31 cellular contexts compared by ENCODE assay signal in genomic region chrX:22126311-22126710, GRCh38.
DNase-seq lines count a peak whose midpoint lies in the region; TF ChIP-seq lines count a peak whose summit lies in the region.
"Had no signal": no experiment of that assay in that cellular context is flagged by ENCODE, and none has a peak within 500 bp of the region (broad histone marks: within the 10 kb centered on the region; RNA-seq: fewer than 3 reads in every experiment).

No MANE protein-coding gene starts in this region.

- H4K8ac ChIP-seq in trophoblast cell (ENCODE audit: low read depth, low read length): no peak overlapping the region

- no peak overlapping the region for H4K12ac ChIP-seq in trophoblast cell (ENCODE audit: low read depth, low read length)

- H3K36me3 ChIP-seq in trophoblast cell (ENCODE audit: control insufficient read depth in 1 of 2, insufficient read depth in 2 of 2, low read length in 2 of 2): no peaks in the 10 kb centered on the region
- no peaks in the 10 kb centered on the region for H3K36me3 ChIP-seq in CD4-positive, alpha-beta memory T cell (ENCODE audit: insufficient read depth, low read length)
- H3K36me3 ChIP-seq: left ventricle myocardium inferior, neutrophil, spleen, thoracic aorta, vagina had no signal

- peaks cover 0 to 1% of the 10 kb centered on the region in 2 donors for H3K27me3 Mint-ChIP-seq in CD4-positive, alpha-beta memory T cell
- H3K27me3 Mint-ChIP-seq: stimulated activated naive CD8-positive, alpha-beta T cell treated with anti-CD3 and anti-CD28 coated beads, Interleukin-15, amount 100 ng/mL, for 72 hours had no signal

- H3K4ac ChIP-seq in trophoblast cell (ENCODE audit: low read depth, low read length): no peak overlapping the region

- H3K4me3 Mint-ChIP-seq in CD4-positive, alpha-beta memory T cell: no peak overlapping the region
- H3K4me3 Mint-ChIP-seq: activated T-cell treated with anti-CD3 and anti-CD28 coated beads, Interleukin-2, amount 50 U/mL, for 72 hours; naive B cell; stimulated activated naive CD8-positive, alpha-beta T cell treated with anti-CD3 and anti-CD28 coated beads, Interleukin-15, amount 100 ng/mL, for 72 hours; T-helper 1 cell treated with Interleukin-12 subunit alpha and Interleukin-12 subunit beta and Interleukin-4 antibody, amounts not matched to agents 30 μg/mL and 1 μg/mL, for 36 hours had no signal

- no peak overlapping the region for H2BK12ac ChIP-seq in trophoblast cell (ENCODE audit: low read length)

- no peak overlapping the region for H3K27ac Mint-ChIP-seq in CD4-positive, alpha-beta memory T cell
- H3K27ac Mint-ChIP-seq: activated T-cell treated with anti-CD3 and anti-CD28 coated beads, Interleukin-2, amount 50 U/mL, for 72 hours; stimulated activated naive CD8-positive, alpha-beta T cell treated with anti-CD3 and anti-CD28 coated beads, Interleukin-15, amount 100 ng/mL, for 72 hours; T-helper 1 cell treated with Interleukin-12 subunit alpha and Interleukin-12 subunit beta and Interleukin-4 antibody, amounts not matched to agents 30 μg/mL and 1 μg/mL, for 36 hours had no signal

- TF ChIP-seq CTCF in choroid plexus epithelial cell (conservative IDR thresholded peaks at IDR 0.05; ENCODE audit: low read depth, low read length): no peak

- no peaks in the 10 kb centered on the region for H3K79me2 ChIP-seq in trophoblast cell (ENCODE audit: control insufficient read depth, insufficient read depth, low read length, poor library complexity)

- POLR2A ChIA-PET in CD4-positive, alpha-beta memory T cell (lab: Charles Lee; ENCODE audit: partially characterized antibody): no interaction called here

- H3K4me1 Mint-ChIP-seq in CD4-positive, alpha-beta memory T cell: peaks cover 0 to 1% (median 0%) of the 10 kb centered on the region in 4 donors
- H3K4me1 Mint-ChIP-seq: naive B cell; stimulated activated naive CD8-positive, alpha-beta T cell treated with anti-CD3 and anti-CD28 coated beads, Interleukin-15, amount 100 ng/mL, for 72 hours had no signal

- H3K4me1 ChIP-seq in trophoblast cell (ENCODE audit: control insufficient read depth in 1 of 2, insufficient read depth in 2 of 2, low read length in 2 of 2): peaks cover 0 to 11% of the 10 kb centered on the region in 2 experiments
- H3K4me1 ChIP-seq in CD4-positive, alpha-beta memory T cell (ENCODE audit: insufficient read depth, low read length): no peaks in the 10 kb centered on the region
- H3K4me1 ChIP-seq: body of pancreas, left ventricle myocardium inferior, spleen, vagina had no signal

- CTCF ChIA-PET in CD4-positive, alpha-beta memory T cell (lab: Charles Lee; ENCODE audit: partially characterized antibody): interaction anchor here (1.6 kb wide), 1 partner anchor 9 kb away, joined by 4 read pairs; no protein-coding TSS in a partner anchor

- no peaks in the 10 kb centered on the region for H3K27me3 ChIP-seq in trophoblast cell (ENCODE audit: insufficient read depth, low read length)
- no peaks in the 10 kb centered on the region for H3K27me3 ChIP-seq in CD4-positive, alpha-beta memory T cell (ENCODE audit: insufficient read depth, low read length)
- H3K27me3 ChIP-seq: body of pancreas, MG63, neutrophil, vagina had no signal

- H3K79me1 ChIP-seq in trophoblast cell (ENCODE audit: low read length): peaks cover 3% of the 10 kb centered on the region

- no peak overlapping the region for H3K27ac ChIP-seq in trophoblast cell (ENCODE audit: low read depth, low read length)
- no peak overlapping the region for H3K27ac ChIP-seq in CD4-positive, alpha-beta memory T cell (ENCODE audit: low read depth, low read length)
- H3K27ac ChIP-seq: body of pancreas, C4-2B, left ventricle myocardium inferior, neutrophil, spleen, thoracic aorta, vagina had no signal

- no peak overlapping the region for H2AK5ac ChIP-seq in trophoblast cell (ENCODE audit: low read length)

- H3K36me3 Mint-ChIP-seq in CD4-positive, alpha-beta memory T cell: no peaks in the 10 kb centered on the region
- H3K36me3 Mint-ChIP-seq: naive B cell had no signal

- H3K14ac ChIP-seq in trophoblast cell (ENCODE audit: low read length): no peak overlapping the region

- H2BK120ac ChIP-seq in trophoblast cell (ENCODE audit: insufficient read depth, low read length, poor library complexity): no peak overlapping the region

- H3K9me3 Mint-ChIP-seq in CD4-positive, alpha-beta memory T cell: peaks cover 0 to 4% (median 0%) of the 10 kb centered on the region in 8 donors
- H3K9me3 Mint-ChIP-seq: activated T-cell treated with anti-CD3 and anti-CD28 coated beads, Interleukin-2, amount 50 U/mL, for 72 hours; naive B cell; stimulated activated naive CD8-positive, alpha-beta T cell treated with anti-CD3 and anti-CD28 coated beads, Interleukin-15, amount 100 ng/mL, for 72 hours; T-helper 1 cell treated with Interleukin-12 subunit alpha and Interleukin-12 subunit beta and Interleukin-4 antibody, amounts not matched to agents 30 μg/mL and 1 μg/mL, for 36 hours had no signal

- H2AFZ ChIP-seq in trophoblast cell (ENCODE audit: insufficient read depth, low read length, poor library complexity): no peak overlapping the region

- H3K9me3 ChIP-seq in trophoblast cell (ENCODE audit: insufficient read depth, low read depth, low read length): no peaks in the 10 kb centered on the region
- H3K9me3 ChIP-seq in CD4-positive, alpha-beta memory T cell (ENCODE audit: control insufficient read depth in 1 of 2, low read length in 2 of 2): no peaks in the 10 kb centered on the region
- H3K9me3 ChIP-seq: body of pancreas, left ventricle myocardium inferior, MG63, neutrophil, SK-N-SH, spleen, thoracic aorta, vagina had no signal

- H3K4me3 ChIP-seq in choroid plexus epithelial cell (ENCODE audit: low read depth, low read length) (no peak overlapping the region), trophoblast cell (ENCODE audit: low read depth, low read length) (no peak overlapping the region)
- no peak overlapping the region for H3K4me3 ChIP-seq in CD4-positive, alpha-beta memory T cell (ENCODE audit: low read length in 2 of 2)
- H3K4me3 ChIP-seq: body of pancreas, left ventricle myocardium inferior, MG63, spleen, thoracic aorta, vagina had no signal

- no peak overlapping the region for H3K23ac ChIP-seq in trophoblast cell (ENCODE audit: low read length)

- H3K4me2 ChIP-seq in trophoblast cell (ENCODE audit: low read length): no peak overlapping the region
- H3K4me2 ChIP-seq: SK-N-SH had no signal

- no peak overlapping the region for H2BK5ac ChIP-seq in trophoblast cell (ENCODE audit: low read depth, low read length, poor library complexity)

- H3K9ac ChIP-seq in trophoblast cell (ENCODE audit: low read length): no peak overlapping the region
- H3K9ac ChIP-seq: SK-N-SH had no signal

- H3K18ac ChIP-seq in trophoblast cell (ENCODE audit: low read length): no peak overlapping the region

- WGBS in trophoblast cell (ENCODE audit: extremely low coverage, insufficient coverage, insufficient read length): no CpG with 5 or more reads among the region's 1 CpG

- intact Hi-C loops in CD4-positive, alpha-beta memory T cell (cut with micrococcal nuclease): no loop called here

- DNase-seq in EH (ENCODE audit: low read depth): peak; percentile 29
- DNase-seq in M059J (ENCODE audit: low read depth): peak; percentile 20
- peak; percentile 17 for DNase-seq in choroid plexus epithelial cell (ENCODE audit: low read depth)
- peak; percentile 14 for DNase-seq in myocyte (ENCODE audit: low read depth)
- DNase-seq in NCI-H1694 treated with DMSO at 0.1 percent for 48 hours (lab: John Stamatoyannopoulos, UW): no peak
- DNase-seq in germinal center (ENCODE audit: low spot score): no peak
- no peak for DNase-seq in trophoblast cell
- DNase-seq in CD4-positive, alpha-beta memory T cell: no peak
- DNase-seq: activated CD4-positive, alpha-beta T cell treated with anti-CD3 and anti-CD28 coated beads, Interleukin-2, amount 50 U/mL, for 4 hours; activated T-cell treated with anti-CD3 and anti-CD28 coated beads, Interleukin-2, amount 50 U/mL, for 72 hours; body of pancreas; glutamatergic neuron; left ventricle myocardium inferior; MG63; naive B cell; NCI-H1105; NCI-H1930; NCI-H2227 treated with DMSO at 0.1 percent for 48 hours; NCI-H526 treated with DMSO at 0.1 percent for 48 hours; NK-92 treated with Interleukin-12 subunit alpha and Interleukin-12 subunit beta, amount 100 ng/mL, for 24 hours; posterior cingulate gyrus; right cardiac atrium; SK-N-SH; spleen; stimulated activated CD4-positive, alpha-beta T cell treated with anti-CD3 and anti-CD28 coated beads, Interleukin-2, amount 100 ng/mL, for 24 hours; stimulated activated naive CD8-positive, alpha-beta T cell treated with anti-CD3 and anti-CD28 coated beads, Interleukin-15, amount 100 ng/mL, for 72 hours had no signal

- H4K91ac ChIP-seq in trophoblast cell (ENCODE audit: low read depth, low read length): no peak overlapping the region

Comparison
In these comparisons a context has a peak if more than half of its experiments do, and no peak if none do; other contexts are left out.
1. DNase-seq: peak in EH (single experiment), M059J (single experiment), choroid plexus epithelial cell (single experiment) and myocyte (single experiment); none in NCI-H1694 treated with DMSO at 0.1 percent for 48 hours (single experiment), germinal center (single experiment), trophoblast cell (0 of 2) and CD4-positive, alpha-beta memory T cell (0 of 5).